9 cellular contexts compared by ENCODE assay signal in genomic region chr16:89599451-89599858, GRCh38. TPM values are rescaled to one million over a fixed set of nuclear protein-coding genes. Genes with fewer than 3 reads are reported as not detected.
DNase-seq lines count a peak whose midpoint lies in the region; ATAC-seq and TF ChIP-seq lines count a peak whose summit lies in the region.
"Had no signal": no experiment of that assay in that cellular context is flagged by ENCODE, and none has a peak within 500 bp of the region (broad histone marks: within the 10 kb centered on the region; RNA-seq: fewer than 3 reads in every experiment).

No MANE protein-coding gene starts in this region.

- H3K79me2 ChIP-seq in MM.1S (ENCODE audit: low read length) (no peaks in the 10 kb centered on the region), osteoblast (ENCODE audit: insufficient read depth, low read length) (no peaks in the 10 kb centered on the region)

- H3K4me2 ChIP-seq in MM.1S (ENCODE audit: low read depth, low read length) (no peak overlapping the region), osteoblast (ENCODE audit: insufficient read depth, low read length) (no peak overlapping the region)

- in situ Hi-C loops in astrocyte of the spinal cord (cut with HindIII; ENCODE audit: low sequenced_read_pairs): no loop called here

- no peak overlapping the region for H3K9ac ChIP-seq in MM.1S (ENCODE audit: low read length)

- no peaks in the 10 kb centered on the region for H3F3A ChIP-seq in MM.1S (ENCODE audit: insufficient read depth, low read length)

- TF ChIP-seq CTCF in MM.1S (IDR thresholded peaks at IDR 0.05; ENCODE audit: low read length) (peak; percentile 29), astrocyte of the spinal cord (IDR thresholded peaks at IDR 0.05; ENCODE audit: low read depth, low read length) (peak; percentile 24), osteoblast (IDR thresholded peaks at IDR 0.05; ENCODE audit: extremely low read depth, low read depth, low read length) (peak; percentile 28)

- H4K20me1 ChIP-seq in MM.1S (ENCODE audit: insufficient read depth, low read length) (no peaks in the 10 kb centered on the region), osteoblast (ENCODE audit: insufficient read depth, low read length) (no peaks in the 10 kb centered on the region)

- H3K4me1 ChIP-seq in MM.1S (ENCODE audit: low read length): no peaks in the 10 kb centered on the region
- H3K4me1 ChIP-seq in osteoblast (ENCODE audit: insufficient read depth, low read length): peaks cover 15% of the 10 kb centered on the region
- no peaks in the 10 kb centered on the region for H3K4me1 ChIP-seq in aorta (ENCODE audit: control insufficient read depth in 1 of 2, insufficient read depth in 2 of 2, low read length in 2 of 2)

- no peaks in the 10 kb centered on the region for H3K9me2 ChIP-seq in MM.1S (replicated peaks; ENCODE audit: insufficient read depth, low read length)

- DNase-seq in NK-92 treated with Interleukin-12 subunit alpha and Interleukin-12 subunit beta, amount 100 ng/mL, for 24 hours (lab: John Stamatoyannopoulos, UW): peak; percentile 18
- DNase-seq in NK-92 (lab: John Stamatoyannopoulos, UW; ENCODE audit: unreplicated experiment) (no peak), MM.1S (peak; percentile 44), astrocyte of the spinal cord (ENCODE audit: low read depth, low spot score) (no peak), osteoblast (ENCODE audit: insufficient read length, low spot score, missing footprints) (no peak), aorta (no peak), NCI-H2171 treated with DMSO at 0.1 percent for 48 hours (lab: John Stamatoyannopoulos, UW) (no peak)

- H3K27me3 ChIP-seq in MM.1S (replicated peaks; ENCODE audit: insufficient read depth, low read length): no peaks in the 10 kb centered on the region
- no peaks in the 10 kb centered on the region for H3K27me3 ChIP-seq in osteoblast (ENCODE audit: insufficient read depth, low read length)
- H3K27me3 ChIP-seq in aorta (ENCODE audit: control insufficient read depth in 1 of 2, insufficient read depth in 2 of 2, low read length in 1 of 2): no peaks in the 10 kb centered on the region

- no peak overlapping the region for H3K27ac ChIP-seq in MM.1S (ENCODE audit: low read length)
- no peak overlapping the region for H3K27ac ChIP-seq in osteoblast (ENCODE audit: low read depth, low read length)
- no peak overlapping the region for H3K27ac ChIP-seq in aorta (ENCODE audit: low read depth in 1 of 2, low read length in 2 of 2)

- H3K9me3 ChIP-seq in MM.1S (replicated peaks; ENCODE audit: insufficient read depth, low read length) (no peaks in the 10 kb centered on the region), osteoblast (ENCODE audit: low read depth, low read length) (no peaks in the 10 kb centered on the region), aorta (ENCODE audit: control insufficient read depth, low read length) (no peaks in the 10 kb centered on the region)

- 53 to 60% methylated on average over 7 to 8 of the region's 8 CpGs for WGBS in aorta, 2 donors

- ATAC-seq in HG02642 (IDR thresholded peaks at IDR 0.05; ENCODE audit: poor library complexity, unreplicated experiment): no peak
- no peak for ATAC-seq in aorta (ENCODE audit: low FRiP score)

- H2AFZ ChIP-seq in MM.1S (ENCODE audit: low read length) (no peak overlapping the region), osteoblast (ENCODE audit: low read length) (no peak overlapping the region)

- H3K36me3 ChIP-seq in MM.1S (replicated peaks; ENCODE audit: insufficient read depth, low read length): no peaks in the 10 kb centered on the region
- no peaks in the 10 kb centered on the region for H3K36me3 ChIP-seq in osteoblast (ENCODE audit: insufficient read depth, low read length)
- H3K36me3 ChIP-seq in aorta (ENCODE audit: control insufficient read depth in 1 of 2, insufficient read depth in 2 of 2, low read length in 1 of 2): no peaks in the 10 kb centered on the region

- intact Hi-C loops in aorta (cut with DNase I): no loop called here

- H3K4me3 ChIP-seq in MM.1S (ENCODE audit: low read length): no peak overlapping the region
- H3K4me3 ChIP-seq in astrocyte of the spinal cord (ENCODE audit: low read depth, low read length): no peak overlapping the region
- H3K4me3 ChIP-seq in osteoblast (ENCODE audit: insufficient read depth, low read length): no peak overlapping the region
- H3K4me3 ChIP-seq in aorta (ENCODE audit: low read length in 2 of 2): no peak overlapping the region

RNA-seq across cellular contexts. Expression of gene DPEP1, which starts 14.0 kb away (rescaled TPM):
- total RNA-seq in osteoblast (0.29 and 0.36 TPM in 2 replicates), aorta (not detected)
- polyA plus RNA-seq in aorta: 1 to 10 TPM in 1 of 2 donors, not detected in 1; 8.5 TPM
- total RNA-seq: activated CD8-positive, alpha-beta memory T cell treated with anti-CD3 and anti-CD28 coated beads for 36 hours had no signal

RNA-seq across cellular contexts. Expression of gene CPNE7, which starts 23.9 kb away (rescaled TPM):
- total RNA-seq in osteoblast (7.2 and 21.8 TPM in 2 replicates), aorta (under 1 TPM; 0.13 to 0.66 TPM)
- under 1 TPM; 0.13 to 0.69 TPM for polyA plus RNA-seq in aorta

RNA-seq across cellular contexts. Expression of gene RPL13, which starts 39.0 kb away (rescaled TPM):
- total RNA-seq in osteoblast (2,112 and 2,440 TPM in 2 replicates), aorta (1,000 to 10,000 TPM; 1,505 to 1,678 TPM)
- 1,000 to 10,000 TPM; 4,359 to 6,820 TPM for polyA plus RNA-seq in aorta

RNA-seq across cellular contexts. Expression of gene CHMP1A, which starts 58.1 kb away (rescaled TPM):
- total RNA-seq in osteoblast (101 and 110 TPM in 2 replicates), aorta (10 to 100 TPM; 69.0 to 78.8 TPM)
- polyA plus RNA-seq in aorta: 100 to 1,000 TPM in 1 of 2 donors, 10 to 100 TPM in 1; 45.5 to 112 TPM

RNA-seq across cellular contexts. Expression of gene SPATA33, which starts 58.2 kb away (rescaled TPM):
- total RNA-seq in osteoblast: 3.2 and 3.3 TPM in 2 replicates
- total RNA-seq in aorta: 1 to 10 TPM; 6.5 to 8.6 TPM
- 10 to 100 TPM in 1 of 2 donors, 1 to 10 TPM in 1; 3.0 to 10.7 TPM for polyA plus RNA-seq in aorta

Comparison
In these comparisons a context has a peak if more than half of its experiments do, and no peak if none do; other contexts are left out.
1. DNase-seq: peak in NK-92 treated with Interleukin-12 subunit alpha and Interleukin-12 subunit beta, amount 100 ng/mL, for 24 hours (single experiment) and MM.1S (single experiment); none in NK-92 (single experiment), astrocyte of the spinal cord (single experiment), osteoblast (single experiment), aorta (0 of 2) and NCI-H2171 treated with DMSO at 0.1 percent for 48 hours (single experiment).
2. Peak in every context shown above with its lines, with median percentiles within 50 percentile points of each other: CTCF ChIP-seq.